ENCODE assay signal across 11 cellular contexts in the genomic region with DNA sequence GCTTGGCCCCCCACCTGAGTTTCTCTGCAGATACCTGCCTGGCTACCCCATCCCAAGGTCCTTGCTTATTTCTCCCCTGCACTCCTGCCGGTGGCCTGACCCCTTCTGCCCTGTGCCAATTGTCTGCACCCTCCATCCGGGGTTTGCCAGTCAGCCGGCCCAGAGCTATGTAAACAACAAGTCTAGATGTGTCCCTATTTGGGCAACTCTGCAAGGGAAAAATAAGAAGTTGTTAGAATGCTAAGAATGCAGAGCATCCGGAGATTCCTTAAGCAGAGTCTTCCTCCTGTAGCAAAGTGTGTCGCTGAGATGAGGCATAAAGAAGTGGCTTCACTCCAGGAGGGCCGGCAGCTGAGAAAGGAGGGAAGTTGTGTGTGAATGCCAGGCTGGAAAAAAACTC. TPM values are rescaled to one million over a fixed set of nuclear protein-coding genes. Genes with fewer than 3 reads are reported as not detected.
DNase-seq lines count a peak whose midpoint lies in the region; ATAC-seq and TF ChIP-seq lines count a peak whose summit lies in the region.
"Had no signal": no experiment of that assay in that cellular context is flagged by ENCODE, and none has a peak within 500 bp of the region (broad histone marks: within the 10 kb centered on the region; RNA-seq: fewer than 3 reads in every experiment).

No MANE protein-coding gene starts in this region.

- H3K36me3 Mint-ChIP-seq in osteocyte (ENCODE audit: unreplicated experiment): no peaks in the 10 kb centered on the region

- 0 out of 2 replicates have a peak overlapping the region, but pooled peaks have one; percentile 4 for H3K4me2 ChIP-seq in PC-3 (ENCODE audit: low read length)

- H3K9me2 ChIP-seq in PC-3 (replicated peaks; ENCODE audit: low read length): no peaks in the 10 kb centered on the region

- H3K36me3 ChIP-seq in PC-3 (ENCODE audit: low read depth, low read length): no peaks in the 10 kb centered on the region
- H3K36me3 ChIP-seq in vagina: no peaks in the 10 kb centered on the region
- no peaks in the 10 kb centered on the region for H3K36me3 ChIP-seq in right lobe of liver
- H3K36me3 ChIP-seq: gastrocnemius medialis had no signal

- H3K27me3 Mint-ChIP-seq in osteocyte (ENCODE audit: unreplicated experiment): no peaks in the 10 kb centered on the region

- WGBS in right lobe of liver (ENCODE audit: insufficient coverage, low coverage, low lambda C conversion rate, missing lambda C conversion rate): 35% methylated on average over 6 of the region's 6 CpGs

- TF ChIP-seq POLR2A in vagina (IDR thresholded peaks at IDR 0.05): no peak
- no peak for TF ChIP-seq POLR2A in right lobe of liver (IDR thresholded peaks at IDR 0.05)

- peak overlapping the region; percentile 65 for H2AFZ ChIP-seq in PC-3 (ENCODE audit: low read length)

- H3K4me1 ChIP-seq in PC-3 (ENCODE audit: insufficient read depth, low read length): peaks cover 9% of the 10 kb centered on the region
- peaks cover 4% of the 10 kb centered on the region for H3K4me1 ChIP-seq in vagina
- H3K4me1 ChIP-seq in right lobe of liver: no peaks in the 10 kb centered on the region
- H3K4me1 ChIP-seq: gastrocnemius medialis had no signal

- ATAC-seq in PC-3 (peak; percentile 60), GM19351 (IDR thresholded peaks at IDR 0.05; ENCODE audit: unreplicated experiment) (no peak), GM18907 (IDR thresholded peaks at IDR 0.05; ENCODE audit: unreplicated experiment) (no peak), right lobe of liver (no peak)
- ATAC-seq: gastrocnemius medialis had no signal

- H3K9me3 ChIP-seq in PC-3 (ENCODE audit: low read length) (no peaks in the 10 kb centered on the region), vagina (no peaks in the 10 kb centered on the region), right lobe of liver (no peaks in the 10 kb centered on the region)
- H3K9me3 ChIP-seq: gastrocnemius medialis had no signal

- intact Hi-C loops in PC-3 (cut with micrococcal nuclease): no loop called here
- intact Hi-C loops in vagina (cut with DNase I): no loop called here
- intact Hi-C loops in right lobe of liver (cut with DNase I): no loop called here

- no peaks in the 10 kb centered on the region for H3K9me3 Mint-ChIP-seq in osteocyte (ENCODE audit: unreplicated experiment)

- H3K4me3 ChIP-seq in PC-3 (ENCODE audit: low read length) (no peak overlapping the region), vagina (no peak overlapping the region), right lobe of liver (no peak overlapping the region)
- H3K4me3 ChIP-seq: gastrocnemius medialis had no signal

- peak; percentile 64 for DNase-seq in ELR (ENCODE audit: low read depth)
- DNase-seq in PC-3: peak; percentile 60
- peak; percentile 24 for DNase-seq in fibroblast of peridontal ligament (ENCODE audit: extremely low read depth)
- DNase-seq in osteocyte (ENCODE audit: extremely low spot score, unreplicated experiment): no peak
- no peak for DNase-seq in vagina (ENCODE audit: extremely low spot score in 2 of 2)
- no peak for DNase-seq in right lobe of liver
- DNase-seq: activated CD4-positive, alpha-beta T cell treated with anti-CD3 and anti-CD28 coated beads for 48 hours; gastrocnemius medialis; RPMI8226 had no signal

- H4K20me1 ChIP-seq in PC-3 (ENCODE audit: low read length): no peaks in the 10 kb centered on the region

- CTCF ChIA-PET in PC-3 (lab: Charles Lee): no interaction called here

- POLR2A ChIA-PET in PC-3 (lab: Charles Lee; ENCODE audit: unreplicated experiment): no interaction called here

- no peak overlapping the region for H3K4me3 Mint-ChIP-seq in osteocyte (ENCODE audit: unreplicated experiment)

- no peaks in the 10 kb centered on the region for H3K79me2 ChIP-seq in PC-3 (ENCODE audit: low read length)

- H3K27ac ChIP-seq in PC-3 (ENCODE audit: low read length) (no peak overlapping the region), vagina (no peak overlapping the region), right lobe of liver (no peak overlapping the region)
- H3K27ac ChIP-seq: gastrocnemius medialis had no signal

- TF ChIP-seq CTCF in PC-3 (conservative IDR thresholded peaks at IDR 0.05; ENCODE audit: low read depth, low read length): no peak
- TF ChIP-seq CTCF in osteocyte (IDR thresholded peaks at IDR 0.05): no peak
- TF ChIP-seq CTCF in vagina (IDR thresholded peaks at IDR 0.05): no peak
- no peak for TF ChIP-seq CTCF in right lobe of liver (IDR thresholded peaks at IDR 0.05)

- no peaks in the 10 kb centered on the region for H3K27me3 ChIP-seq in PC-3 (ENCODE audit: low read length)
- H3K27me3 ChIP-seq in vagina: no peaks in the 10 kb centered on the region
- no peaks in the 10 kb centered on the region for H3K27me3 ChIP-seq in right lobe of liver

- no peaks in the 10 kb centered on the region for H3F3A ChIP-seq in PC-3 (ENCODE audit: low read length, unreplicated experiment)

- BruUV-seq in PC-3 (replicated peaks; lab: Mats Ljungman, UMichigan): no TSS peak

- H3K4me1 Mint-ChIP-seq in osteocyte (ENCODE audit: unreplicated experiment): peaks cover 52% of the 10 kb centered on the region

- peak overlapping the region; percentile 89 for H3K27ac Mint-ChIP-seq in osteocyte (ENCODE audit: unreplicated experiment)

- H3K9ac ChIP-seq in PC-3 (ENCODE audit: low read length): no peak overlapping the region

RNA-seq across cellular contexts. Expression of a gene that starts 46.6 kb away (rescaled TPM):
- total RNA-seq in PC-3 (2014; rRNA removed) (2.7 and 3.4 TPM in 2 replicates), osteocyte (4.0 and 6.5 TPM in 2 replicates), vagina (8.1 TPM), right lobe of liver (10 to 100 TPM in 2 of 6 experiments, 1 to 10 TPM in 4; 1.9 to 12.8 (median 5.7) TPM)

Comparison
In these comparisons a context has a peak if more than half of its experiments do, and no peak if none do; other contexts are left out.
1. DNase-seq: peak in ELR (single experiment), PC-3 (single experiment) and fibroblast of peridontal ligament (single experiment); none in osteocyte (single experiment), vagina (0 of 2) and right lobe of liver (0 of 3).